8 cellular contexts compared by ENCODE assay signal in the genomic region with DNA sequence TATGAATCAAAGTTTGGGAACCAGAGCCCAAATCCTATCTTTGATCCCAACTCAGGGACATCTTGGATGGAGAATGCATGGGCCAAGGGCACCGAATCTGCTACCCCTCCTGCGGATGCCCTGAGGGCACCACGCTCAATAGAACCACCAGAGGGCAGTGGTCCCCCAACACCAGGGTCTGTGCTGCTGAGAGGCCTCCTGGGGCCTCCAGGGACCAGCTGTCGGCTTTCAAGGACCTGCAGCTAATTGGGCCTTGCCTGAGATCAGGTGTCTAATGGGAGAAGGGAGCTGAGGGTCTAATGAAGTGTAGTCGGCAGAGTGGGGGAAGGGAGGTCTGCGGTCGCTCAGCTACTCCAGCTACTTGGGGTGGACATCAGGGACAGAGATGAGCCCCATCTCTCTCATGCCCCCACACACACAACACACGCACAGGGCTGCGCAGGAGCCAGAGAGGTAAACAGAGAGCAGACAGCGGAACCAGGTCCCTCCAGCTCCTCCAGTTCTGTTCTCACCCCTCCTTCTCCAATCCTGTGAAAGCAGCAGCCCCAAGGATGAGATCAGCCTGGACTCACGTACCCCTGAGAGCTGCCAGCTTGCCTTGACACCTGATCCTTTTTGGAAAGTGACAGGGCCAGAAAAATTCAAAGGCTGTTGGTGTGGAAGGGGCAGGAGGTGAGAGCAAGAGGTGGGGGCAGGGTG. TPM values are rescaled to one million over a fixed set of nuclear protein-coding genes. Genes with fewer than 3 reads are reported as not detected.
DNase-seq lines count a peak whose midpoint lies in the region; ATAC-seq, FAIRE-seq and TF ChIP-seq lines count a peak whose summit lies in the region.

No MANE protein-coding gene starts in this region.

- H3K36me3 Mint-ChIP-seq in natural killer cell = peaks cover 12% of the 10 kb centered on the region

- peaks cover 41% of the 10 kb centered on the region for H3K4me1 ChIP-seq in A549
- peaks cover 30% of the 10 kb centered on the region for H3K4me1 ChIP-seq in OCI-LY7 (ENCODE audit: insufficient read depth, low read length, poor library complexity, severe bottlenecking)
- H3K4me1 ChIP-seq in esophagus squamous epithelium = peaks cover 41 to 100% (median 42%) of the 10 kb centered on the region in 3 donors

- in situ Hi-C loops in KBM-7 (cut with MboI; ENCODE audit: low pct_unique_long_range_greater_than_20kb, low sequenced_read_pairs) = no loop called here

- H3K9me3 Mint-ChIP-seq in natural killer cell = no peaks in the 10 kb centered on the region

- H3K27ac ChIP-seq in A549 (no peak overlapping the region), OCI-LY7 (ENCODE audit: low read depth, low read length, poor library complexity, severe bottlenecking) (no peak overlapping the region), esophagus squamous epithelium (peak overlapping the region; percentile 5 to 53 (median 22))

- DNase-seq in A549 (ENCODE audit: low read depth in 1 of 2, low spot score in 1 of 2) (peak; percentile 59 to 81), KBM-7 (peak; percentile 71), OCI-LY7 (ENCODE audit: low spot score) (peak; percentile 88), esophagus squamous epithelium (lab: John Stamatoyannopoulos, UW) (no peak), natural killer cell (peak; percentile 65)
- DNase-seq in activated T-cell treated with anti-CD3 and anti-CD28 coated beads, Interleukin-2, amount 50 U/mL, for 1 hour = peak; percentile 80
- peak; percentile 48 to 78 (median 68) for DNase-seq in stimulated activated naive CD4-positive, alpha-beta T cell (lab: John Stamatoyannopoulos, UW)

- CTCF ChIA-PET in A549 (lab: Yijun Ruan, JAX) (interaction anchor here (0.6 to 18.2 kb wide), 36 partner anchors 8 to 625 kb away, joined by 3 to 530 read pairs (median 5); a partner anchor contains a TSS), OCI-LY7 (lab: Charles Lee; ENCODE audit: unreplicated experiment) (interaction anchor here (0.6 to 3.0 kb wide), 15 partner anchors 13 to 360 kb away, joined by 3 to 35 read pairs (median 6); a partner anchor contains a TSS)

- peaks cover 4% of the 10 kb centered on the region in 2 donors for H3K4me1 Mint-ChIP-seq in natural killer cell

- BruUV-seq in OCI-LY7 (replicated peaks; lab: Mats Ljungman, UMichigan) = no TSS peak

- H3K9me2 ChIP-seq in OCI-LY7 (ENCODE audit: insufficient read depth, low read length) = no peaks in the 10 kb centered on the region

- no peak overlapping the region for H3K4me3 Mint-ChIP-seq in natural killer cell

- H3K4me2 ChIP-seq in A549 = no peak overlapping the region
- H3K4me2 ChIP-seq in OCI-LY7 (ENCODE audit: low read length) = peak overlapping the region; percentile 14; the same call in 1 of the 2 replicates

- no peaks in the 10 kb centered on the region for H4K20me1 ChIP-seq in OCI-LY7 (ENCODE audit: insufficient read depth, low read length)

- no peaks in the 10 kb centered on the region for H3K79me2 ChIP-seq in OCI-LY7 (ENCODE audit: insufficient read depth, low read depth, low read length)

- H3K36me3 ChIP-seq in OCI-LY7 (ENCODE audit: insufficient read depth, low read length) = no peaks in the 10 kb centered on the region
- H3K36me3 ChIP-seq in esophagus squamous epithelium = peaks cover 0 to 78% (median 6%) of the 10 kb centered on the region in 3 donors

- TF ChIP-seq POLR2A in A549 (IDR thresholded peaks at IDR 0.05; ENCODE audit: low read length) = no peak
- TF ChIP-seq POLR2A in esophagus squamous epithelium (IDR thresholded peaks at IDR 0.05) = no peak

- H3K27me3 Mint-ChIP-seq in natural killer cell (ENCODE audit: low read depth in 2 of 2) = no peaks in the 10 kb centered on the region

- POLR2A ChIA-PET in A549 (lab: Yijun Ruan, JAX) (interaction anchor here (0.9 to 1.6 kb wide), 3 partner anchors 29 to 48 kb away, joined by 3 to 4 read pairs (median 3); a partner anchor contains a TSS), OCI-LY7 (lab: Charles Lee) (interaction anchor here (0.7 to 1.8 kb wide), 9 partner anchors 8 to 57 kb away, joined by 3 to 9 read pairs (median 4); a partner anchor contains a TSS)

- intact Hi-C loops in OCI-LY7 (cut with micrococcal nuclease; ENCODE audit: unreplicated experiment) (loop anchor here (1.0 to 10.0 kb wide), 4 partner anchors 48 to 361 kb away; a partner anchor contains a TSS), esophagus squamous epithelium (cut with DNase I) (loop anchor here (5.0 kb wide), 1 partner anchor 46 kb away; a partner anchor contains a TSS), natural killer cell (cut with micrococcal nuclease) (loop anchor here (1.0 to 2.0 kb wide), 3 partner anchors 48 to 360 kb away; a partner anchor contains a TSS)

- TF ChIP-seq EP300 in A549 (IDR thresholded peaks at IDR 0.05) = no peak

- FAIRE-seq in A549 (lab: Jason Lieb, UNC) = no peak

- WGBS in A549 (ENCODE audit: missing lambda C conversion rate) = 74% methylated on average over 8 of the region's 11 CpGs
- WGBS in esophagus squamous epithelium, 2 donors = 49 to 57% methylated on average over 7 to 10 of the region's 11 CpGs

- ATAC-seq in A549 (peak; percentile 86 to 88), GM18867 (IDR thresholded peaks at IDR 0.05; ENCODE audit: unreplicated experiment) (peak; percentile 79), natural killer cell (peak; percentile 89 to 99 (median 97))

- peak overlapping the region; percentile 76 to 86 for H3K27ac Mint-ChIP-seq in natural killer cell

- peak; percentile 66 to 71 for TF ChIP-seq RAD21 in A549 (conservative IDR thresholded peaks at IDR 0.05 in 1 of 2, IDR thresholded peaks at IDR 0.05 in 1 of 2)

- TF ChIP-seq CTCF in A549 (IDR thresholded peaks at IDR 0.05) (peak; percentile 57), OCI-LY7 (conservative IDR thresholded peaks at IDR 0.05; ENCODE audit: low read length) (peak; percentile 83), esophagus squamous epithelium (IDR thresholded peaks at IDR 0.05) (peak; percentile 59 to 77 (median 64)), natural killer cell (IDR thresholded peaks at IDR 0.05) (peak; percentile 74)

- H3K9me3 ChIP-seq in A549 (no peaks in the 10 kb centered on the region), OCI-LY7 (ENCODE audit: low read length) (no peaks in the 10 kb centered on the region), esophagus squamous epithelium (no peaks in the 10 kb centered on the region)

- H2AFZ ChIP-seq in OCI-LY7 (ENCODE audit: low read length) = no peak overlapping the region

- H3K27me3 ChIP-seq in esophagus squamous epithelium = no peaks in the 10 kb centered on the region

- no peak overlapping the region for H3K4me3 ChIP-seq in A549
- H3K4me3 ChIP-seq in OCI-LY7 (ENCODE audit: low read depth, low read length, poor library complexity, severe bottlenecking) = no peak overlapping the region
- H3K4me3 ChIP-seq in esophagus squamous epithelium = no peak overlapping the region

TF ChIP-seq in A549, 52 proteins besides CTCF, POLR2A, EP300 and RAD21:
- TF ChIP-seq ZNF302 (CRISPR knock-in tag; IDR thresholded peaks at IDR 0.05) (no peak), SMC3 (IDR thresholded peaks at IDR 0.05) (peak; percentile 76)
TF ChIP-seq in A549: peak in this region for 1.

RNA-seq across cellular contexts. Expression of a gene that starts 34.9 kb away (rescaled TPM):
- 49.1 and 51.9 TPM in 2 replicates for polyA plus RNA-seq in A549 (2011; rRNA removed)
- 18.5 and 22.6 TPM in 2 replicates for polyA plus RNA-seq in A549 (2012; cell fraction: cytosol; rRNA removed)
- 17.7 and 22.8 TPM in 2 replicates for polyA plus RNA-seq in A549 (2012; cell fraction: nucleus; rRNA removed)
- polyA plus RNA-seq in A549 (2017; fragmentation: RNase III; extraction: RNeasy Plus Mini Kit Qiagen cat#74134 plus additional on column Dnase treatment) = 26.9 to 27.8 TPM (median 27.2 TPM) in 3 replicates
- 52.6 and 57.4 TPM in 2 replicates for polyA minus RNA-seq in A549 (2011; rRNA and poly(A)+ RNA removed)
- total RNA-seq in OCI-LY7 (2014; rRNA removed; shearing (Covaris generic)) = 63.5 and 72.6 TPM in 2 replicates
- 79.2 and 91.3 TPM in 2 replicates for total RNA-seq in OCI-LY7 (2022)
- 10 to 100 TPM; 29.5 to 42.3 (median 34.0) TPM for total RNA-seq in esophagus squamous epithelium
- 100 to 1,000 TPM; 174 to 236 (median 222) TPM for total RNA-seq in natural killer cell

RNA-seq across cellular contexts. Expression of a gene that starts 48.0 kb away (rescaled TPM):
- polyA plus RNA-seq in A549 (2011; rRNA removed) (9.2 and 13.0 TPM in 2 replicates), A549 (2017; fragmentation: RNase III; extraction: RNeasy Plus Mini Kit Qiagen cat#74134 plus additional on column Dnase treatment) (9.0 to 9.7 TPM (median 9.4 TPM) in 3 replicates)
- 10.0 and 12.9 TPM in 2 replicates for polyA plus RNA-seq in A549 (2012; cell fraction: cytosol; rRNA removed)
- 23.4 and 28.2 TPM in 2 replicates for polyA plus RNA-seq in A549 (2012; cell fraction: nucleus; rRNA removed)
- polyA minus RNA-seq in A549 (2011; rRNA and poly(A)+ RNA removed) = 25.3 and 29.0 TPM in 2 replicates
- total RNA-seq in OCI-LY7 (2014; rRNA removed; shearing (Covaris generic)) = 11.9 and 12.5 TPM in 2 replicates
- total RNA-seq in OCI-LY7 (2022) (36.3 and 43.9 TPM in 2 replicates), esophagus squamous epithelium (10 to 100 TPM; 19.4 to 40.2 (median 21.3) TPM), natural killer cell (10 to 100 TPM; 18.1 to 34.8 (median 29.5) TPM)

Comparison
In these comparisons a context has a peak if more than half of its experiments do, and no peak if none do; other contexts are left out.
1. H3K27ac ChIP-seq: peak in esophagus squamous epithelium (4 of 4); none in A549 (0 of 2) and OCI-LY7 (single experiment).
2. Peak in every context shown above with its lines, with median percentiles within 50 percentile points of each other: ATAC-seq and CTCF ChIP-seq.